9 cellular contexts compared by ENCODE assay signal in the genomic region with DNA sequence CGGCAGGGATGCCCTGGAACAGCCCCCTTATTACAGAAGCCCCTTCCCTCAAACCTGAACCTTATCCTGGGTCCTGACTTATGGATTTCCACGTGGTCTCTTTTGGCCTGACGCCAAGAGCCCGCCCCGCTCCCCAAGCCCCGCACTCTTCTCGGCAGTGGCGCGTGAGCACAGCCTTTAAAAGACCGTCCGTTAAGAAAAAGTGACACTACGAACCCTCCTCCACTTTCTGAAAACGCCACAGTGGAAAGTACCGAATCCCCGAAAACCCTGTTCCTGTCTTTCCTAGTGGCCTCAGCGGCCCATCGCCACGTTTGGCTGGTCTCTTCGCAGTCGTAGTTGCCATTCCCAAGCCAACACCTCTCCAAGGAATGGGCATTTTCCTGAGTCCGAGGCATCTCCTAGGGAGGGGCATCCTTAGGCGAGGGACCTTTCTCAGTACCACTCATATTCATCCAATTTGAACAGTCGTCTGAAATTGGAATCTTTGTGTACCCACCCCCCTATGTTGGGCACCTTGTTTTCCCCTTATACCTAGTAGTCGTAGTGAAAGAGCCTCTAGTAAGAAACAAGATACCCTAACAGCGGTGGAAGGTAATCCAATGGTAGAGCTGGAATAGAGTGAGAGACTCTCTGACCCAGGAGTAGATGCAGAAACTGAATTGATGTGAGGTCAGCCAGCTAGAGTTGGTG. TPM values are rescaled to one million over a fixed set of nuclear protein-coding genes. Genes with fewer than 3 reads are reported as not detected.
A peak's percentile ranks its signal among the peaks of the same experiment; 100 is the strongest.
DNase-seq lines count a peak whose midpoint lies in the region; ATAC-seq and TF ChIP-seq lines count a peak whose summit lies in the region.
"Had no signal": no experiment of that assay in that cellular context is flagged by ENCODE, and none has a peak within 500 bp of the region (broad histone marks: within the 10 kb centered on the region; RNA-seq: fewer than 3 reads in every experiment).

No MANE protein-coding gene starts in this region.

- intact Hi-C loops in breast epithelium (cut with DNase I; ENCODE audit: low total_unique reads) = no loop called here
- intact Hi-C loops in left lung (cut with DNase I) = no loop called here

- DNase-seq in BJ (ENCODE audit: low read depth) (no peak), breast epithelium (ENCODE audit: low spot score in 2 of 2) (no peak), activated gamma-delta T cell (lab: John Stamatoyannopoulos, UW) (no peak), left lung (no peak), EL (no peak), NCI-H1930 (lab: John Stamatoyannopoulos, UW) (no peak)
- DNase-seq in natural killer cell treated with Interleukin-12 subunit alpha and Interleukin-12 subunit beta and Interleukin-15 and Interleukin-18, amount 100 ng/mL, for 72 hours (ENCODE audit: low spot score) = no peak

- ATAC-seq in natural killer cell treated with Interleukin-12 subunit alpha and Interleukin-12 subunit beta and Interleukin-15 and Interleukin-18, amount 100 ng/mL, for 72 hours = no peak
- ATAC-seq in left lung = no peak

- H3K36me3 ChIP-seq in BJ (ENCODE audit: control insufficient read depth, insufficient read depth, low read length) (no peaks in the 10 kb centered on the region), HUES64 (ENCODE audit: insufficient read depth, low read length) (no peaks in the 10 kb centered on the region), breast epithelium (no peaks in the 10 kb centered on the region), left lung (no peaks in the 10 kb centered on the region)

- H3K4me1 Mint-ChIP-seq in natural killer cell treated with Interleukin-12 subunit alpha and Interleukin-12 subunit beta and Interleukin-15 and Interleukin-18, amount 100 ng/mL, for 72 hours (ENCODE audit: low read depth in 2 of 2) = peaks cover 23 to 37% of the 10 kb centered on the region in 2 donors

- H3K27me3 ChIP-seq in BJ (ENCODE audit: control insufficient read depth, insufficient read depth, low read length) (peaks cover 84% of the 10 kb centered on the region), HUES64 (ENCODE audit: insufficient read depth, low read length) (peaks cover 100% of the 10 kb centered on the region), breast epithelium (peaks cover 2 to 72% of the 10 kb centered on the region in 2 donors), left lung (peaks cover 100% of the 10 kb centered on the region in 2 donors)

- no peak overlapping the region for H3K9ac ChIP-seq in HUES64 (ENCODE audit: low read depth, low read length)

- H3K4me3 ChIP-seq in BJ (ENCODE audit: low read depth, low read length) (0 out of 2 replicates have a peak overlapping the region, but pooled peaks have one; percentile 10), HUES64 (ENCODE audit: low read length) (peak overlapping the region; percentile 55), breast epithelium (peak overlapping the region; percentile 28 to 64 (median 58)), left lung (peak overlapping the region in 1 of 2 donors; percentile 23)

- H3K27ac Mint-ChIP-seq in natural killer cell treated with Interleukin-12 subunit alpha and Interleukin-12 subunit beta and Interleukin-15 and Interleukin-18, amount 100 ng/mL, for 72 hours = no peak overlapping the region

- no peaks in the 10 kb centered on the region for H3K36me3 Mint-ChIP-seq in natural killer cell treated with Interleukin-12 subunit alpha and Interleukin-12 subunit beta and Interleukin-15 and Interleukin-18, amount 100 ng/mL, for 72 hours

- H3K27ac ChIP-seq in HUES64 (ENCODE audit: low read depth, low read length) (no peak overlapping the region), breast epithelium (no peak overlapping the region), left lung (no peak overlapping the region)

- H3K9me3 ChIP-seq in HUES64 (ENCODE audit: insufficient read depth, low read depth, low read length) (no peaks in the 10 kb centered on the region), breast epithelium (no peaks in the 10 kb centered on the region), left lung (no peaks in the 10 kb centered on the region)

- POLR2A ChIA-PET in BJ (lab: Charles Lee) = no interaction called here

- CTCF ChIA-PET in BJ (lab: Yijun Ruan, JAX) = interaction anchor here (0.6 kb wide), 1 partner anchor 32 kb away, joined by 3 read pairs; no protein-coding TSS in a partner anchor

- peak overlapping the region; percentile 63 for H3K4me3 Mint-ChIP-seq in natural killer cell treated with Interleukin-12 subunit alpha and Interleukin-12 subunit beta and Interleukin-15 and Interleukin-18, amount 100 ng/mL, for 72 hours

- peaks cover 63 to 81% of the 10 kb centered on the region in 2 donors for H3K27me3 Mint-ChIP-seq in natural killer cell treated with Interleukin-12 subunit alpha and Interleukin-12 subunit beta and Interleukin-15 and Interleukin-18, amount 100 ng/mL, for 72 hours

- 5% methylated on average over 25 of the region's 25 CpGs for WGBS in HUES64

- TF ChIP-seq CTCF in BJ (IDR thresholded peaks at IDR 0.05; ENCODE audit: insufficient read depth, low read depth, low read length) (no peak), breast epithelium (IDR thresholded peaks at IDR 0.05) (no peak), left lung (IDR thresholded peaks at IDR 0.05) (no peak)

- H3K9me3 Mint-ChIP-seq in natural killer cell treated with Interleukin-12 subunit alpha and Interleukin-12 subunit beta and Interleukin-15 and Interleukin-18, amount 100 ng/mL, for 72 hours = no peaks in the 10 kb centered on the region

- peaks cover 15% of the 10 kb centered on the region for H3K4me1 ChIP-seq in HUES64 (ENCODE audit: insufficient read depth, low read length)
- H3K4me1 ChIP-seq in breast epithelium = no peaks in the 10 kb centered on the region
- H3K4me1 ChIP-seq in left lung = peaks cover 15 to 45% of the 10 kb centered on the region in 2 donors

- no peak for TF ChIP-seq POLR2A in breast epithelium (IDR thresholded peaks at IDR 0.05)

RNA-seq across cellular contexts. Expression of a gene that starts 0.8 kb away (rescaled TPM):
- polyA plus RNA-seq in BJ (2011; rRNA removed) = 0.04 TPM in 1 of 2 replicates, not detected in the other
- polyA minus RNA-seq in BJ (2011; rRNA and poly(A)+ RNA removed) = not detected in 2 replicates
- not detected for polyA plus RNA-seq in HUES64 (2013, experiment 1 of 2)
- 0.44 TPM for polyA plus RNA-seq in HUES64 (2013, experiment 2 of 2)
- under 1 TPM in 2 of 3 donors, not detected in 1; 0.73 to 0.98 TPM for total RNA-seq in breast epithelium
- not detected for total RNA-seq in natural killer cell treated with Interleukin-12 subunit alpha and Interleukin-12 subunit beta and Interleukin-15 and Interleukin-18, amount 100 ng/mL, for 72 hours
- total RNA-seq in left lung = not detected

RNA-seq across cellular contexts. Expression of a gene that starts 5.5 kb away (rescaled TPM):
- polyA plus RNA-seq in BJ (2011; rRNA removed) = 0.05 and 0.18 TPM in 2 replicates
- not detected in 2 replicates for polyA minus RNA-seq in BJ (2011; rRNA and poly(A)+ RNA removed)
- polyA plus RNA-seq in HUES64 (2013, experiment 1 of 2) = 0.20 TPM
- 0.25 TPM for polyA plus RNA-seq in HUES64 (2013, experiment 2 of 2)
- total RNA-seq in breast epithelium = 1 to 10 TPM in 2 of 3 donors, under 1 TPM in 1; 0.32 to 4.3 (median 3.2) TPM
- total RNA-seq in natural killer cell treated with Interleukin-12 subunit alpha and Interleukin-12 subunit beta and Interleukin-15 and Interleukin-18, amount 100 ng/mL, for 72 hours = not detected
- total RNA-seq in left lung = 1 to 10 TPM in 1 of 2 donors, under 1 TPM in 1; 0.23 to 1.1 TPM

RNA-seq across cellular contexts. Expression of a gene that starts 54.9 kb away (rescaled TPM):
- polyA plus RNA-seq in BJ (2011; rRNA removed) = not detected in 2 replicates
- polyA minus RNA-seq in BJ (2011; rRNA and poly(A)+ RNA removed) = not detected in 2 replicates
- 0.10 TPM for polyA plus RNA-seq in HUES64 (2013, experiment 1 of 2)
- 0.13 TPM for polyA plus RNA-seq in HUES64 (2013, experiment 2 of 2)
- total RNA-seq in breast epithelium (not detected), left lung (not detected)
- total RNA-seq in natural killer cell treated with Interleukin-12 subunit alpha and Interleukin-12 subunit beta and Interleukin-15 and Interleukin-18, amount 100 ng/mL, for 72 hours = under 1 TPM in 1 of 2 donors, not detected in 1; 0.31 TPM
- total RNA-seq: LHCN-M2 had no signal
